Comparison of ENCODE assay signal across 1 cellular context in the genomic region with DNA sequence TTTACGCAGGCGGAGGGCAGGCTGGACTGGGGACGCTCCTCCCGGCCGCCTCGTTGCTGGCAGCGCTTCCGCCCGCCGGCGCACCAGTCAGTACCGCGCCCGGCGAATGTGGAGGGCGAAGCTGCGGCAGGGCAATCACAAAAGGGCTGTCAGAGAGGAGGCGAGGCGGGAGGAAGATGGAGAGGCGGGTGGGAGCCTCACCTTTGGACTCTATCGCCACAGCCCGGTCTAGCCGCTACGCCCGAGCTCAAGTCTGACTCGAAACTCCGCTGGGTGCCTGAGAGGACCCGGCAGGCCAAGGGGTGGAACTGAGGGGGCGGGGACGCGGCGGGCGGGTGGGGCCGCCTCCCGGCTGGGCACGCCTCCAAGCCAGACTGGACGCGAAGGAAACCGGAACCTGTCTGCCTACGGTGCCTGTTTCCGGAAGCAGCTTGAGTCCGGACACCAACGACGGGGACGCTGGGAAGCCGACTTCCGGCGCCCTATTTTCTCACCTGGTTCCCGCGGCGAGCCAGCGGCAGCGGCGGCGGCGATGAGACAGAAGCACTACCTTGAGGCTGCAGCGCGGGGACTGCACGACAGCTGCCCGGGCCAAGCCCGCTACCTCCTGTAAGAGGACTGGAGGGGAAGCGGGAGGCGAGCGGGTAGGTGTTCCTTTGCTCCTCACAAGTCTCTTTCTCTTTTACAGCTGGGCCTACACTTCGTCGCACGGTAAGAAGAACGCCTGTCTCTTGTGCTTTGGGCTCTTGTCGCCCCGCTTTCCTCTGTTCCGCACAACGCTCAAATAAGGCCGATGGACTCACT.
TF ChIP-seq lines count a peak whose summit lies in the region.

RMP24 (plus strand) TSS at position 483 of the 804 bp plus-strand sequence.

TF ChIP-seq in K562, 482 proteins besides CTCF, POLR2A, EP300 and RAD21 (continued from another document and continues in another):
- TF ChIP-seq CUX1 (CRISPR knock-in tag; IDR thresholded peaks at IDR 0.05) = no peak
- peak; percentile 99 for TF ChIP-seq ZBTB40 (IDR thresholded peaks at IDR 0.05)
- TF ChIP-seq ZBTB40 (CRISPR knock-in tag; IDR thresholded peaks at IDR 0.05) = no peak
- peak; percentile 64 for TF ChIP-seq DACH1 (IDR thresholded peaks at IDR 0.05; ENCODE audit: partially characterized antibody)
- TF ChIP-seq SMC3 (conservative IDR thresholded peaks at IDR 0.05; ENCODE audit: insufficient read depth, low read depth, low read length) = peak; percentile 13; the same call in 1 of the 2 replicates
- TF ChIP-seq TEAD1 (CRISPR knock-in tag; IDR thresholded peaks at IDR 0.05) = peak in 1 of 2 experiments; percentile 49; a peak in 1 of 4 replicates
- TF ChIP-seq MBD2 (IDR thresholded peaks at IDR 0.05; ENCODE audit: borderline replicate concordance, low read depth) = peak; percentile 61
- TF ChIP-seq TAF7 (tag; IDR thresholded peaks at IDR 0.05) = peak; percentile 81; the same call in 1 of the 2 replicates
- no peak for TF ChIP-seq ZNF217 (CRISPR knock-in tag; IDR thresholded peaks at IDR 0.05)
- TF ChIP-seq SP1 (CRISPR knock-in tag; IDR thresholded peaks at IDR 0.05) = peak; percentile 90
- TF ChIP-seq CREM (IDR thresholded peaks at IDR 0.05; ENCODE audit: low read depth) = peak; percentile 93
- TF ChIP-seq TCF7L2 (IDR thresholded peaks at IDR 0.05; ENCODE audit: low read depth, low read length) = no peak
- TF ChIP-seq HOXB6 (CRISPR knock-in tag; IDR thresholded peaks at IDR 0.05; ENCODE audit: borderline replicate concordance) = no peak
- peak; percentile 66; the same call in 1 of the 2 replicates for TF ChIP-seq ZBED1 (IDR thresholded peaks at IDR 0.05)
- TF ChIP-seq NEUROD1 (IDR thresholded peaks at IDR 0.05; ENCODE audit: borderline replicate concordance, low read depth, low read length, partially characterized antibody) = peak; percentile 87
- peak; percentile 32; the same call in 1 of the 2 replicates for TF ChIP-seq ERF (CRISPR knock-in tag; IDR thresholded peaks at IDR 0.05)
- TF ChIP-seq CREBBP (IDR thresholded peaks at IDR 0.05; ENCODE audit: low read depth, low read length) = no peak
- TF ChIP-seq E4F1 (CRISPR knock-in tag; IDR thresholded peaks at IDR 0.05; ENCODE audit: borderline replicate concordance) = no peak
- 0 out of 2 replicates have a peak, but pooled peaks have one; percentile 28 for TF ChIP-seq IRF2 (CRISPR knock-in tag; IDR thresholded peaks at IDR 0.05)
- TF ChIP-seq E2F8 (IDR thresholded peaks at IDR 0.05; ENCODE audit: low read depth, partially characterized antibody) = peak; percentile 88
- TF ChIP-seq ZNF668 (CRISPR knock-in tag; IDR thresholded peaks at IDR 0.05) = no peak
- no peak for TF ChIP-seq FOXA3 (CRISPR knock-in tag; conservative IDR thresholded peaks at IDR 0.05 in 1 of 2, IDR thresholded peaks at IDR 0.05 in 1 of 2)
- TF ChIP-seq ATF6 (CRISPR knock-in tag; IDR thresholded peaks at IDR 0.05) = peak; percentile 71; the same call in 1 of the 2 replicates
- TF ChIP-seq ESRRB (CRISPR knock-in tag; IDR thresholded peaks at IDR 0.05; ENCODE audit: borderline replicate concordance) = no peak
- peak; percentile 60 for TF ChIP-seq BHLHE40 (IDR thresholded peaks at IDR 0.05; ENCODE audit: low read length)
- no peak for TF ChIP-seq IFI16 (CRISPR knock-in tag; IDR thresholded peaks at IDR 0.05)
- TF ChIP-seq TEAD4 (IDR thresholded peaks at IDR 0.05; ENCODE audit: low read length) = peak; percentile 43; the same call in 1 of the 2 replicates
- no peak for TF ChIP-seq TEAD4 (CRISPR knock-in tag; IDR thresholded peaks at IDR 0.05; ENCODE audit: borderline replicate concordance)
- TF ChIP-seq CBFB (CRISPR knock-in tag; IDR thresholded peaks at IDR 0.05) = no peak
- TF ChIP-seq RBM17 (IDR thresholded peaks at IDR 0.05; ENCODE audit: borderline replicate concordance, low read depth, low read length) = no peak
- peak; percentile 85 for TF ChIP-seq CXXC5 (CRISPR knock-in tag; IDR thresholded peaks at IDR 0.05)
- peak; percentile 46; the same call in 1 of the 2 replicates for TF ChIP-seq ZNF263 (CRISPR knock-in tag; IDR thresholded peaks at IDR 0.05; ENCODE audit: borderline replicate concordance)
- no peak for TF ChIP-seq ESRRA (IDR thresholded peaks at IDR 0.05; ENCODE audit: borderline replicate concordance, low read depth)
- TF ChIP-seq BACH1 (tag; IDR thresholded peaks at IDR 0.05) = no peak
